In the genomic region with DNA sequence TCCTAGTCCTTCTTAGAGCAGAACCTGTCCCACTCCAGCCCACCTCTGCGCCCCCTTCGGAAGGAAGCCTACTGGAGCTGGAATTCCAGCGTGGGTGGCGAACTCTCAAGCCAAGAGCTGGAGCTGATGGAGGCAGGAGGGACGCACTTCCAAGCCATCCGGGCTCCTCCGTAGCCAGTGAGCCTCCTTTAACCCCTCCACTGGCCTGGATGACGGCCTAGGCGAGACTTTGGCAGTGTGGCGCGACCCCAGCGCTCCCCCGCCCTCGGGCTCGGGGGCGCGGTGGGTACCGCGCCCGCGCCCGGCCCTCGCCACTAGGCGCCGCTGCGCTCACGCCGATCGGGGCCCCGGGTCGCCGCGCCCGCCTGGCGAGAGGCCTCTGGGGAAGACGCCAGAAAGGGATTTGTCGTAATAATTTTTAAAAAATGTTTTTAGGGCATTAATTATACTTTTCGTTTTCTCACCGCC, we compare ENCODE assay signal across 9 cellular contexts. TPM values are rescaled to one million over a fixed set of nuclear protein-coding genes. Genes with fewer than 3 reads are reported as not detected.
DNase-seq lines count a peak whose midpoint lies in the region; ATAC-seq and TF ChIP-seq lines count a peak whose summit lies in the region.
"Had no signal": no experiment of that assay in that cellular context is flagged by ENCODE, and none has a peak within 500 bp of the region (broad histone marks: within the 10 kb centered on the region; RNA-seq: fewer than 3 reads in every experiment).

No MANE protein-coding gene starts in this region.

- no peak overlapping the region for H3K9ac ChIP-seq in endodermal cell (ENCODE audit: extremely low read depth, low read length, poor library complexity, severe bottlenecking)

- no peaks in the 10 kb centered on the region for H3K36me3 ChIP-seq in endodermal cell (ENCODE audit: control insufficient read depth, insufficient read depth, low read length)

- H3K4me3 ChIP-seq in Jurkat, Clone E6-1 (ENCODE audit: low read length) = peak overlapping the region; percentile 44
- H3K4me3 ChIP-seq in endodermal cell (ENCODE audit: low read length) = no peak overlapping the region

- H3K9me3 Mint-ChIP-seq in endodermal cell (no peaks in the 10 kb centered on the region), nephron progenitor cell (no peaks in the 10 kb centered on the region)

- H3K4me3 Mint-ChIP-seq in endodermal cell = peak overlapping the region; percentile 21
- peak overlapping the region; percentile 58 for H3K4me3 Mint-ChIP-seq in nephron progenitor cell

- DNase-seq in GM03348 (ENCODE audit: low spot score) (peak; percentile 91), endodermal cell (peak; percentile 74), nephron progenitor cell (peak; percentile 78), dedifferentiated amniotic fluid mesenchymal stem cell (ENCODE audit: extremely low spot score) (no peak), T-helper 9 cell (no peak)
- no peak for DNase-seq in Jurkat, Clone E6-1 (ENCODE audit: low read depth, low spot score)
- DNase-seq in effector CD4-positive, alpha-beta T cell = no peak

- H3K27me3 ChIP-seq in endodermal cell (ENCODE audit: control insufficient read depth, insufficient read depth, low read length, poor library complexity, severe bottlenecking) = peaks cover 100% of the 10 kb centered on the region

- no peak overlapping the region for H3K27ac ChIP-seq in endodermal cell (ENCODE audit: low read depth, low read length)

- 2 to 4% methylated on average over 5 to 39 of the region's 39 CpGs for WGBS in endodermal cell (ENCODE audit: insufficient coverage in 1 of 2, insufficient read length in 1 of 2), 2 experiments

- H3K4me1 ChIP-seq in endodermal cell (ENCODE audit: control insufficient read depth, insufficient read depth, low read length) = peaks cover 5% of the 10 kb centered on the region

- ATAC-seq in GM19467 (IDR thresholded peaks at IDR 0.05; ENCODE audit: unreplicated experiment) = no peak

- H3K4me1 Mint-ChIP-seq in endodermal cell = peaks cover 14% of the 10 kb centered on the region
- H3K4me1 Mint-ChIP-seq in nephron progenitor cell = peaks cover 45% of the 10 kb centered on the region

- TF ChIP-seq CTCF in endodermal cell (conservative IDR thresholded peaks at IDR 0.05) (peak; percentile 86), nephron progenitor cell (IDR thresholded peaks at IDR 0.05) (peak; percentile 36)

- H3K36me3 Mint-ChIP-seq in endodermal cell (ENCODE audit: low read depth) (no peaks in the 10 kb centered on the region), nephron progenitor cell (ENCODE audit: low read depth) (no peaks in the 10 kb centered on the region)

- H3K27ac Mint-ChIP-seq in endodermal cell = no peak overlapping the region
- no peak overlapping the region for H3K27ac Mint-ChIP-seq in nephron progenitor cell

- H3K27me3 Mint-ChIP-seq in endodermal cell (ENCODE audit: insufficient read depth) = peaks cover 100% of the 10 kb centered on the region
- H3K27me3 Mint-ChIP-seq in nephron progenitor cell (ENCODE audit: low read depth, poor library complexity) = peaks cover 100% of the 10 kb centered on the region

- H3K9me3 ChIP-seq in endodermal cell (ENCODE audit: control insufficient read depth, low read length) = no peaks in the 10 kb centered on the region

RNA-seq across cellular contexts. Expression of a gene that starts 5.1 kb away (rescaled TPM):
- polyA plus RNA-seq in Jurkat, Clone E6-1 (2012; ENCODE audit: insufficient read depth, insufficient read length) = 0.41 TPM
- total RNA-seq in endodermal cell = under 1 TPM in 1 of 2 donors, not detected in 1; 0.18 TPM
- polyA plus RNA-seq in endodermal cell (2013, experiment 1 of 2) = 3.8 TPM
- polyA plus RNA-seq in endodermal cell (2013, experiment 2 of 2) = 4.6 TPM
- total RNA-seq: LHCN-M2 had no signal

Comparison
In these comparisons a context has a peak if more than half of its experiments do, and no peak if none do; other contexts are left out.
1. DNase-seq: peak in GM03348 (single experiment), endodermal cell (single experiment) and nephron progenitor cell (single experiment); none in Jurkat, Clone E6-1 (single experiment), dedifferentiated amniotic fluid mesenchymal stem cell (single experiment), effector CD4-positive, alpha-beta T cell (single experiment) and T-helper 9 cell (single experiment).